Comparison of ENCODE assay signal across 34 cellular contexts in the genomic region with DNA sequence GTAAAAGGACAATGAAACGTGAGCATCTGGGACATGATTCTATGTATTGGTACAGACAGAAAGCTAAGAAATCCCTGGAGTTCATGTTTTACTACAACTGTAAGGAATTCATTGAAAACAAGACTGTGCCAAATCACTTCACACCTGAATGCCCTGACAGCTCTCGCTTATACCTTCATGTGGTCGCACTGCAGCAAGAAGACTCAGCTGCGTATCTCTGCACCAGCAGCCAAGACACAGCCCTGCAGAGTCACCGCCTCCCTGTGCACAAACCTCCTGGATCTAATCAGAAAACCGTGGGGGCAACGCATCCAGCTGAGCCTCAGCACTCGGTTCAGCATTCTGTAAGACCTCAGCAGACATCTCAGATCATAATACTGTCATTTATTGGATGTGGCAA. TPM values are rescaled to one million over a fixed set of nuclear protein-coding genes. Genes with fewer than 3 reads are reported as not detected.
DNase-seq lines count a peak whose midpoint lies in the region; ATAC-seq and TF ChIP-seq lines count a peak whose summit lies in the region.
"Had no signal": no experiment of that assay in that cellular context is flagged by ENCODE, and none has a peak within 500 bp of the region (broad histone marks: within the 10 kb centered on the region; RNA-seq: fewer than 3 reads in every experiment).

No MANE protein-coding gene starts in this region.

- H3K4me1 Mint-ChIP-seq in activated CD8-positive, alpha-beta T cell treated with anti-CD3 and anti-CD28 coated beads for 36 hours (ENCODE audit: low read depth), result peaks cover 16% of the 10 kb centered on the region
- peaks cover 14% of the 10 kb centered on the region for H3K4me1 Mint-ChIP-seq in activated CD8-positive, alpha-beta T cell treated with anti-CD3 and anti-CD28 coated beads, Interleukin-2, amount 10 ng/mL, durations not matched to agents 7 days and 5 days (ENCODE audit: low read depth)
- peaks cover 0 to 19% (median 8%) of the 10 kb centered on the region in 4 donors for H3K4me1 Mint-ChIP-seq in CD4-positive, CD25-positive, alpha-beta regulatory T cell
- peaks cover 11 to 32% (median 23%) of the 10 kb centered on the region in 4 donors for H3K4me1 Mint-ChIP-seq in naive thymus-derived CD8-positive, alpha-beta T cell
- H3K4me1 Mint-ChIP-seq in HFFc6 (ENCODE audit: low read depth), result no peaks in the 10 kb centered on the region
- H3K4me1 Mint-ChIP-seq: neural crest cell had no signal

- H4K20me1 ChIP-seq in OCI-LY3 (ENCODE audit: insufficient read depth, low read length), result no peaks in the 10 kb centered on the region

- peaks cover 1% of the 10 kb centered on the region for H3K27me3 ChIP-seq in CD4-positive, CD25-positive, alpha-beta regulatory T cell (ENCODE audit: control insufficient read depth, insufficient read depth, low read length)
- H3K27me3 ChIP-seq in OCI-LY3 (ENCODE audit: low read depth, low read length), result peaks cover 42% of the 10 kb centered on the region
- no peaks in the 10 kb centered on the region for H3K27me3 ChIP-seq in right atrium auricular region
- H3K27me3 ChIP-seq: brain microvascular endothelial cell, ovary, Peyer's patch, testis had no signal

- no peak overlapping the region for H2AFZ ChIP-seq in OCI-LY3 (ENCODE audit: low read depth, low read length)

- no peaks in the 10 kb centered on the region for H3K36me3 Mint-ChIP-seq in activated CD8-positive, alpha-beta T cell treated with anti-CD3 and anti-CD28 coated beads for 36 hours (ENCODE audit: low read depth)
- no peaks in the 10 kb centered on the region for H3K36me3 Mint-ChIP-seq in activated CD8-positive, alpha-beta T cell treated with anti-CD3 and anti-CD28 coated beads, Interleukin-2, amount 10 ng/mL, durations not matched to agents 7 days and 5 days (ENCODE audit: low read depth)
- H3K36me3 Mint-ChIP-seq in CD4-positive, CD25-positive, alpha-beta regulatory T cell, result peaks cover 2% of the 10 kb centered on the region
- H3K36me3 Mint-ChIP-seq in naive thymus-derived CD8-positive, alpha-beta T cell, result no peaks in the 10 kb centered on the region
- H3K36me3 Mint-ChIP-seq in HFFc6 (ENCODE audit: low read depth), result no peaks in the 10 kb centered on the region

- no peak overlapping the region for H3K4me3 ChIP-seq in CD4-positive, CD25-positive, alpha-beta regulatory T cell (ENCODE audit: low read depth, low read length)
- H3K4me3 ChIP-seq in OCI-LY3 (ENCODE audit: low read length) (no peak overlapping the region), right atrium auricular region (no peak overlapping the region)
- H3K4me3 ChIP-seq: ovary, Peyer's patch, skin epidermis, testis had no signal

- H3K36me3 ChIP-seq in CD4-positive, CD25-positive, alpha-beta regulatory T cell (ENCODE audit: control insufficient read depth, insufficient read depth, low read length), result no peaks in the 10 kb centered on the region
- H3K36me3 ChIP-seq in OCI-LY3 (replicated peaks; ENCODE audit: low read depth, low read length), result no peaks in the 10 kb centered on the region
- no peaks in the 10 kb centered on the region for H3K36me3 ChIP-seq in right atrium auricular region
- H3K36me3 ChIP-seq: brain microvascular endothelial cell, ovary, Peyer's patch had no signal

- H3K27ac ChIP-seq in CD4-positive, CD25-positive, alpha-beta regulatory T cell (ENCODE audit: insufficient read depth, low read length, poor library complexity, severe bottlenecking), result no peak overlapping the region
- H3K27ac ChIP-seq in OCI-LY3 (ENCODE audit: low read length) (no peak overlapping the region), right atrium auricular region (no peak overlapping the region)
- H3K27ac ChIP-seq: brain microvascular endothelial cell, HL-60, KMS-11, ovary, Peyer's patch, skin epidermis, testis had no signal

- POLR2A ChIA-PET in activated CD8-positive, alpha-beta T cell treated with anti-CD3 and anti-CD28 coated beads for 36 hours (lab: Charles Lee), result no interaction called here
- POLR2A ChIA-PET in activated CD8-positive, alpha-beta T cell treated with anti-CD3 and anti-CD28 coated beads, Interleukin-2, amount 10 ng/mL, durations not matched to agents 7 days and 5 days (lab: Charles Lee), result no interaction called here
- POLR2A ChIA-PET in naive thymus-derived CD8-positive, alpha-beta T cell (lab: Charles Lee), result interaction anchor here (0.6 to 3.0 kb wide), 4 partner anchors 10 to 510 kb away, joined by 3 to 18 read pairs (median 4); no protein-coding TSS in a partner anchor

- no peak for TF ChIP-seq CTCF in activated CD8-positive, alpha-beta T cell treated with anti-CD3 and anti-CD28 coated beads for 36 hours (IDR thresholded peaks at IDR 0.05)
- TF ChIP-seq CTCF in OCI-LY3 (IDR thresholded peaks at IDR 0.05; ENCODE audit: low read depth, low read length) (no peak), right atrium auricular region (IDR thresholded peaks at IDR 0.05) (no peak), HFFc6 (IDR thresholded peaks at IDR 0.05) (no peak)

- H3K9me3 Mint-ChIP-seq in activated CD8-positive, alpha-beta T cell treated with anti-CD3 and anti-CD28 coated beads for 36 hours, result no peaks in the 10 kb centered on the region
- H3K9me3 Mint-ChIP-seq in activated CD8-positive, alpha-beta T cell treated with anti-CD3 and anti-CD28 coated beads, Interleukin-2, amount 10 ng/mL, durations not matched to agents 7 days and 5 days (ENCODE audit: insufficient read depth), result no peaks in the 10 kb centered on the region
- no peaks in the 10 kb centered on the region for H3K9me3 Mint-ChIP-seq in CD4-positive, CD25-positive, alpha-beta regulatory T cell
- no peaks in the 10 kb centered on the region for H3K9me3 Mint-ChIP-seq in naive thymus-derived CD8-positive, alpha-beta T cell
- H3K9me3 Mint-ChIP-seq in HFFc6, result no peaks in the 10 kb centered on the region
- H3K9me3 Mint-ChIP-seq: H9 had no signal

- intact Hi-C loops in activated CD8-positive, alpha-beta T cell treated with anti-CD3 and anti-CD28 coated beads for 36 hours (cut with micrococcal nuclease), result no loop called here

- no peaks in the 10 kb centered on the region for H3K4me1 ChIP-seq in CD4-positive, CD25-positive, alpha-beta regulatory T cell (ENCODE audit: control insufficient read depth, insufficient read depth, low read length, poor library complexity, severe bottlenecking)
- H3K4me1 ChIP-seq in OCI-LY3 (ENCODE audit: low read length) (peaks cover 17% of the 10 kb centered on the region), right atrium auricular region (no peaks in the 10 kb centered on the region)
- H3K4me1 ChIP-seq: Peyer's patch, testis had no signal

- CTCF ChIA-PET in activated CD8-positive, alpha-beta T cell treated with anti-CD3 and anti-CD28 coated beads for 36 hours (lab: Charles Lee), result interaction anchor here (1.0 to 2.0 kb wide), 3 partner anchors 48 to 512 kb away, joined by 3 to 6 read pairs (median 3); no protein-coding TSS in a partner anchor
- CTCF ChIA-PET in activated CD8-positive, alpha-beta T cell treated with anti-CD3 and anti-CD28 coated beads, Interleukin-2, amount 10 ng/mL, durations not matched to agents 7 days and 5 days (lab: Charles Lee), result interaction anchor here (1.0 to 8.7 kb wide), 3 partner anchors 9 to 511 kb away, joined by 3 to 88 read pairs (median 3); partner anchors contain the start of gene TAS2R38

- H3K27ac Mint-ChIP-seq in activated CD8-positive, alpha-beta T cell treated with anti-CD3 and anti-CD28 coated beads for 36 hours, result no peak overlapping the region
- no peak overlapping the region for H3K27ac Mint-ChIP-seq in activated CD8-positive, alpha-beta T cell treated with anti-CD3 and anti-CD28 coated beads, Interleukin-2, amount 10 ng/mL, durations not matched to agents 7 days and 5 days
- peak overlapping the region in 1 of 3 donors; percentile 32 for H3K27ac Mint-ChIP-seq in CD4-positive, CD25-positive, alpha-beta regulatory T cell
- H3K27ac Mint-ChIP-seq in naive thymus-derived CD8-positive, alpha-beta T cell, result peak overlapping the region in 4 of 10 donors; percentile 51 to 72 (median 64)
- no peak overlapping the region for H3K27ac Mint-ChIP-seq in HFFc6
- H3K27ac Mint-ChIP-seq: H9 had no signal

- no peak for ATAC-seq in activated CD8-positive, alpha-beta T cell treated with anti-CD3 and anti-CD28 coated beads for 36 hours
- ATAC-seq in activated CD8-positive, alpha-beta T cell treated with anti-CD3 and anti-CD28 coated beads, Interleukin-2, amount 10 ng/mL, durations not matched to agents 7 days and 5 days, result no peak
- no peak for ATAC-seq in CD4-positive, CD25-positive, alpha-beta regulatory T cell (ENCODE audit: low read depth in 2 of 2)
- peak; percentile 55 to 63 for ATAC-seq in naive thymus-derived CD8-positive, alpha-beta T cell
- ATAC-seq: esophagus mucosa, left lobe of liver had no signal

- H3K4me2 ChIP-seq in OCI-LY3 (ENCODE audit: low read length), result peak overlapping the region; percentile 31
- H3K4me2 ChIP-seq: KMS-11 had no signal

- H3K9me3 ChIP-seq in CD4-positive, CD25-positive, alpha-beta regulatory T cell (ENCODE audit: control insufficient read depth in 2 of 2, low read length in 2 of 2), result no peaks in the 10 kb centered on the region
- H3K9me3 ChIP-seq in OCI-LY3 (ENCODE audit: insufficient read depth, low read length) (no peaks in the 10 kb centered on the region), right atrium auricular region (no peaks in the 10 kb centered on the region)
- H3K9me3 ChIP-seq: ovary, Peyer's patch, testis had no signal

- peaks cover 12% of the 10 kb centered on the region for H3K27me3 Mint-ChIP-seq in activated CD8-positive, alpha-beta T cell treated with anti-CD3 and anti-CD28 coated beads for 36 hours
- peaks cover 19% of the 10 kb centered on the region for H3K27me3 Mint-ChIP-seq in activated CD8-positive, alpha-beta T cell treated with anti-CD3 and anti-CD28 coated beads, Interleukin-2, amount 10 ng/mL, durations not matched to agents 7 days and 5 days (ENCODE audit: low read depth)
- H3K27me3 Mint-ChIP-seq in CD4-positive, CD25-positive, alpha-beta regulatory T cell, result peaks cover 22% of the 10 kb centered on the region
- H3K27me3 Mint-ChIP-seq in naive thymus-derived CD8-positive, alpha-beta T cell, result peaks cover 11 to 52% (median 15%) of the 10 kb centered on the region in 5 donors
- peaks cover 6% of the 10 kb centered on the region for H3K27me3 Mint-ChIP-seq in HFFc6 (ENCODE audit: insufficient read depth)

- peak overlapping the region; percentile 37 for H3K4me3 Mint-ChIP-seq in activated CD8-positive, alpha-beta T cell treated with anti-CD3 and anti-CD28 coated beads for 36 hours
- no peak overlapping the region for H3K4me3 Mint-ChIP-seq in activated CD8-positive, alpha-beta T cell treated with anti-CD3 and anti-CD28 coated beads, Interleukin-2, amount 10 ng/mL, durations not matched to agents 7 days and 5 days
- H3K4me3 Mint-ChIP-seq in CD4-positive, CD25-positive, alpha-beta regulatory T cell, result peak overlapping the region in 3 of 4 donors; percentile 48 to 69 (median 50)
- peak overlapping the region in 8 of 10 donors; percentile 9 to 61 (median 47) for H3K4me3 Mint-ChIP-seq in naive thymus-derived CD8-positive, alpha-beta T cell
- H3K4me3 Mint-ChIP-seq in HFFc6, result no peak overlapping the region
- H3K4me3 Mint-ChIP-seq: H9, neural crest cell had no signal

- no peak overlapping the region for H3K9ac ChIP-seq in OCI-LY3 (ENCODE audit: low read length)
- H3K9ac ChIP-seq: KMS-11 had no signal

- H3K79me2 ChIP-seq in OCI-LY3 (ENCODE audit: low read length), result no peaks in the 10 kb centered on the region

- no peak for DNase-seq in activated CD8-positive, alpha-beta T cell treated with anti-CD3 and anti-CD28 coated beads for 36 hours
- no peak for DNase-seq in activated CD8-positive, alpha-beta T cell treated with anti-CD3 and anti-CD28 coated beads, Interleukin-2, amount 10 ng/mL, durations not matched to agents 7 days and 5 days
- DNase-seq in CD4-positive, CD25-positive, alpha-beta regulatory T cell, result no peak
- no peak for DNase-seq in naive thymus-derived CD8-positive, alpha-beta T cell
- DNase-seq in right atrium auricular region (ENCODE audit: low spot score), result no peak
- DNase-seq in HFFc6, result no peak
- DNase-seq: activated effector memory CD4-positive, alpha-beta T cell treated with Interleukin-2 at 50 U/mL for 16 hours; amygdala; brain microvascular endothelial cell; cerebellar nuclear complex; COR-L47; dermis blood vessel endothelial cell; DMS53; glutamatergic neuron; H9; NCI-H2029; NCI-H2227 treated with DMSO at 0.1 percent for 48 hours; NCI-H526 treated with DMSO at 0.1 percent for 48 hours; ovary; Peyer's patch; SHP77; testis had no signal

RNA-seq across cellular contexts. Expression of gene PRSS58, which starts 41.4 kb away (rescaled TPM):
- total RNA-seq in activated CD8-positive, alpha-beta T cell treated with anti-CD3 and anti-CD28 coated beads for 36 hours, result not detected
- total RNA-seq in activated CD8-positive, alpha-beta T cell treated with anti-CD3 and anti-CD28 coated beads, Interleukin-2, amount 10 ng/mL, durations not matched to agents 7 days and 5 days, result not detected
- not detected for total RNA-seq in CD4-positive, CD25-positive, alpha-beta regulatory T cell
- under 1 TPM in 1 of 4 donors, not detected in 3; 0.21 TPM for polyA plus RNA-seq in CD4-positive, CD25-positive, alpha-beta regulatory T cell
- total RNA-seq in naive thymus-derived CD8-positive, alpha-beta T cell, result not detected
- not detected for polyA plus RNA-seq in naive thymus-derived CD8-positive, alpha-beta T cell
- not detected for total RNA-seq in right atrium auricular region
- not detected for total RNA-seq in HFFc6 (2021; fragmentation: NEBNext Ultra II Directional; extraction: Animal tissue kit (Norgen Biotek cat#: 25700))
- total RNA-seq: dermis blood vessel endothelial cell; esophagus mucosa; fibroblast of villous mesenchyme; G401; H9; left lobe of liver; neural crest cell; ovary; Peyer's patch; renal cortical epithelial cell; T-helper 2 cell treated with Interferon-gamma antibody and Interleukin-4, amounts not matched to agents 100 ng/mL and 5 ng/mL, for 36 hours; urinary bladder had no signal
- polyA plus RNA-seq: ovary, urinary bladder had no signal

Comparison
In these comparisons a context has a peak if more than half of its experiments do, and no peak if none do; other contexts are left out.
1. H3K4me3 Mint-ChIP-seq: peak in activated CD8-positive, alpha-beta T cell treated with anti-CD3 and anti-CD28 coated beads for 36 hours (single experiment), CD4-positive, CD25-positive, alpha-beta regulatory T cell (3 of 4) and naive thymus-derived CD8-positive, alpha-beta T cell (8 of 10); none in activated CD8-positive, alpha-beta T cell treated with anti-CD3 and anti-CD28 coated beads, Interleukin-2, amount 10 ng/mL, durations not matched to agents 7 days and 5 days (single experiment) and HFFc6 (single experiment).
2. ATAC-seq: peak in naive thymus-derived CD8-positive, alpha-beta T cell (2 of 2); none in activated CD8-positive, alpha-beta T cell treated with anti-CD3 and anti-CD28 coated beads for 36 hours (single experiment), activated CD8-positive, alpha-beta T cell treated with anti-CD3 and anti-CD28 coated beads, Interleukin-2, amount 10 ng/mL, durations not matched to agents 7 days and 5 days (single experiment) and CD4-positive, CD25-positive, alpha-beta regulatory T cell (0 of 2).